Comparison of ENCODE assay signal across 25 cellular contexts in the genomic region with DNA sequence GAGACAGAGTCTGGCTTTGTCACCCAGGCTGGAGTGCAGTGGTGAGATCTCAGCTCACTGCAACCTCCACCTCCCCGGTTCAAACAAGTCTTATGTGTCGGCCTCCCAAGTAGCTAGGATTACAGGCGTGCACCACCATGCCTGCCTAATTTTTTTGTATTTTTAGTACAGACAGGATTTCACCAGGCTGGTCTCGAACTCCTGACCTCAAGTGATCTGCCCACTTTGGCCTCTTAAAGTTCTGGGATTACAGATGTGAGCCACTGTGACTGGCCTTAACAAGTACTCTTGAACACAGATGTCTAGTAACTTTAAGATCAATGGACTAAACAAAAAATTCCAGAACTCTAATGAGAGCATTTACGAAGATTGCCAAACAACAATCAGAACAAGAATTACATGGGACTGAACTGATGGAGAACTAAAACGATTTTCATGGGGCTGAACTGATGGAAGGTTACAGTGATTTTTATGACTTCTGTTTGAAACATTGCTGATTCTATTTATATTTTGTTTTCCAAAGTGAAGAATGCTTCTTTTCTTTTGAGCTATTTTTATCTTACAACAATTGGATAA. TPM values are rescaled to one million over a fixed set of nuclear protein-coding genes. Genes with fewer than 3 reads are reported as not detected.
DNase-seq lines count a peak whose midpoint lies in the region; ATAC-seq, FAIRE-seq and TF ChIP-seq lines count a peak whose summit lies in the region.
"Had no signal": no experiment of that assay in that cellular context is flagged by ENCODE, and none has a peak within 500 bp of the region (broad histone marks: within the 10 kb centered on the region; RNA-seq: fewer than 3 reads in every experiment).

No MANE protein-coding gene starts in this region.

- no peak overlapping the region for H3K9ac ChIP-seq in HUES6 (ENCODE audit: low read length)
- H3K9ac ChIP-seq in mammary epithelial cell (ENCODE audit: insufficient read depth, low read length): no peak overlapping the region

- H2AFZ ChIP-seq in mammary epithelial cell (ENCODE audit: low read depth, low read length): no peak overlapping the region

- TF ChIP-seq CTCF in A549 (IDR thresholded peaks at IDR 0.05) (no peak), mammary epithelial cell (conservative IDR thresholded peaks at IDR 0.05 in 1 of 2, IDR thresholded peaks at IDR 0.05 in 1 of 2; ENCODE audit: extremely low read depth in 1 of 2, insufficient read depth in 1 of 2, low read depth in 1 of 2, low read length in 2 of 2) (no peak), nephron progenitor cell (IDR thresholded peaks at IDR 0.05) (no peak)

- H3K27me3 ChIP-seq in HUES6 (ENCODE audit: control insufficient read depth, insufficient read depth, low read length) (no peaks in the 10 kb centered on the region), mammary epithelial cell (ENCODE audit: insufficient read depth, low read length) (no peaks in the 10 kb centered on the region)
- H3K27me3 ChIP-seq: esophagus muscularis mucosa had no signal

- H3K9me3 ChIP-seq in A549 (peaks cover 6% of the 10 kb centered on the region; the same call in 1 of the 3 replicates), HUES6 (ENCODE audit: control insufficient read depth, insufficient read depth, low read depth, low read length) (peaks cover under 1% of the 10 kb centered on the region; the same call in 1 of the 2 replicates), mammary epithelial cell (replicated peaks; ENCODE audit: insufficient read depth, low read length) (no peaks in the 10 kb centered on the region)
- H3K9me3 ChIP-seq: esophagus muscularis mucosa had no signal

- H3K27ac Mint-ChIP-seq in nephron progenitor cell: peak overlapping the region; percentile 23
- H3K27ac Mint-ChIP-seq: activated CD4-positive, alpha-beta T cell treated with anti-CD3 and anti-CD28 coated beads, Interleukin-2, amount 10 ng/mL, durations not matched to agents 24 days and 14 days; CD4-positive, alpha-beta T cell had no signal

- no peak for TF ChIP-seq EP300 in A549 (IDR thresholded peaks at IDR 0.05)

- 56% methylated on average over 6 of the region's 6 CpGs for WGBS in A549 (ENCODE audit: missing lambda C conversion rate)
- 81% methylated on average over 6 of the region's 6 CpGs for WGBS in mammary epithelial cell (ENCODE audit: low coverage, missing lambda C conversion rate)

- no peak overlapping the region for H3K4me3 Mint-ChIP-seq in nephron progenitor cell
- H3K4me3 Mint-ChIP-seq: activated CD4-positive, alpha-beta T cell treated with anti-CD3 and anti-CD28 coated beads, Interleukin-2, amount 10 ng/mL, durations not matched to agents 24 days and 14 days; CD4-positive, alpha-beta T cell; central memory CD8-positive, alpha-beta T cell; naive B cell had no signal

- no peaks in the 10 kb centered on the region for H3K27me3 Mint-ChIP-seq in nephron progenitor cell (ENCODE audit: low read depth, poor library complexity)
- H3K27me3 Mint-ChIP-seq: CD4-positive, alpha-beta T cell; central memory CD8-positive, alpha-beta T cell; naive B cell had no signal

- peak in 1 of 2 experiments; percentile 39 for DNase-seq in A549 (ENCODE audit: low read depth in 1 of 2, low spot score in 1 of 2)
- DNase-seq in mammary epithelial cell: no peak
- DNase-seq in nephron progenitor cell: no peak
- DNase-seq in left ventricle myocardium superior: no peak
- no peak for DNase-seq in HK-2 (ENCODE audit: unreplicated experiment)
- DNase-seq: activated CD4-positive, alpha-beta T cell treated with anti-CD3 and anti-CD28 coated beads, Interleukin-2, amount 10 ng/mL, durations not matched to agents 24 days and 14 days; activated CD8-positive, alpha-beta memory T cell treated with anti-CD3 and anti-CD28 coated beads, Interleukin-2, amount 50 U/mL, for 4 hours; activated effector memory CD4-positive, alpha-beta T cell treated with anti-CD3 and anti-CD28 coated beads, Interleukin-2, amount 50 U/mL, for 16 hours; amygdala; CD4-positive, alpha-beta T cell; DMS153; effector CD4-positive, alpha-beta T cell; naive B cell; NCI-H187; NCI-H510A; NK-92 treated with Interleukin-12 subunit alpha and Interleukin-12 subunit beta, amount 100 ng/mL, for 24 hours; small intestine; stimulated activated CD4-positive, alpha-beta T cell treated with anti-CD3 and anti-CD28 coated beads, Interleukin-4, amount 100 ng/mL, for 24 hours had no signal

- H4K20me1 ChIP-seq in mammary epithelial cell (ENCODE audit: insufficient read depth, low read length): no peaks in the 10 kb centered on the region

- CTCF ChIA-PET in A549 (lab: Yijun Ruan, JAX) (interaction anchor here (1.0 to 6.1 kb wide), 8 partner anchors 15 to 143 kb away, joined by 3 to 74 read pairs (median 6); a partner anchor contains a TSS), mammary epithelial cell (lab: Charles Lee; ENCODE audit: low non-redundant PET) (interaction anchor here (0.7 kb wide), 1 partner anchor 27 kb away, joined by 22 read pairs; no protein-coding TSS in a partner anchor)

- peaks cover 20% of the 10 kb centered on the region for H3K4me1 Mint-ChIP-seq in nephron progenitor cell
- H3K4me1 Mint-ChIP-seq: naive B cell had no signal

- H3K4me3 ChIP-seq in A549: no peak overlapping the region
- H3K4me3 ChIP-seq in HUES6 (ENCODE audit: low read depth, low read length): no peak overlapping the region
- H3K4me3 ChIP-seq in mammary epithelial cell (replicated peaks in 1 of 3; ENCODE audit: insufficient read depth in 1 of 3, low read depth in 2 of 3, low read length in 3 of 3): no peak overlapping the region
- H3K4me3 ChIP-seq: esophagus muscularis mucosa, GM12878 had no signal

- no peaks in the 10 kb centered on the region for H3K36me3 Mint-ChIP-seq in nephron progenitor cell (ENCODE audit: low read depth)
- H3K36me3 Mint-ChIP-seq: naive B cell had no signal

- H3K79me2 ChIP-seq in mammary epithelial cell (ENCODE audit: insufficient read depth, low read length): no peaks in the 10 kb centered on the region

- FAIRE-seq in A549 (lab: Jason Lieb, UNC): no peak
- FAIRE-seq: GM12878, small intestine had no signal

- dilution Hi-C loops in mammary epithelial cell (cut with HindIII; ENCODE audit: low sequenced_read_pairs): no loop called here

- no peak for TF ChIP-seq POLR2A in A549 (IDR thresholded peaks at IDR 0.05; ENCODE audit: low read length)

- no peak for TF ChIP-seq RAD21 in A549 (conservative IDR thresholded peaks at IDR 0.05 in 1 of 2, IDR thresholded peaks at IDR 0.05 in 1 of 2)

- no TSS peak for BruUV-seq in mammary epithelial cell (replicated peaks; lab: Mats Ljungman, UMichigan)

- peak overlapping the region; percentile 97 for H3K4me2 ChIP-seq in A549
- H3K4me2 ChIP-seq in mammary epithelial cell (ENCODE audit: insufficient read depth, low read depth, low read length): peak overlapping the region; percentile 1

- POLR2A ChIA-PET in A549 (lab: Yijun Ruan, JAX): interaction anchor here (1.2 to 3.3 kb wide), 4 partner anchors 14 to 45 kb away, joined by 4 to 22 read pairs (median 6); a partner anchor contains a TSS

- ATAC-seq in A549 (no peak), GM19023 (IDR thresholded peaks at IDR 0.05; ENCODE audit: unreplicated experiment) (no peak), left ventricle myocardium superior (no peak), GM21390 (IDR thresholded peaks at IDR 0.05; ENCODE audit: unreplicated experiment) (no peak)
- ATAC-seq: GM12878 had no signal

- H3K27ac ChIP-seq in A549: peak overlapping the region; percentile 89 to 99
- peak overlapping the region; percentile 79; the same call in 1 of the 2 replicates for H3K27ac ChIP-seq in HUES6 (ENCODE audit: low read depth, low read length)
- H3K27ac ChIP-seq in mammary epithelial cell (ENCODE audit: insufficient read depth, low read depth, low read length): no peak overlapping the region
- H3K27ac ChIP-seq: esophagus muscularis mucosa, RWPE1 had no signal

- H3K36me3 ChIP-seq in HUES6 (ENCODE audit: control insufficient read depth, insufficient read depth, low read length) (no peaks in the 10 kb centered on the region), mammary epithelial cell (ENCODE audit: insufficient read depth, low read length) (no peaks in the 10 kb centered on the region)
- H3K36me3 ChIP-seq: esophagus muscularis mucosa had no signal

- intact Hi-C loops in mammary epithelial cell (cut with micrococcal nuclease) (no loop called here), left ventricle myocardium superior (cut with micrococcal nuclease) (no loop called here)

- H3K9me3 Mint-ChIP-seq in nephron progenitor cell: no peaks in the 10 kb centered on the region
- H3K9me3 Mint-ChIP-seq: activated CD4-positive, alpha-beta T cell treated with anti-CD3 and anti-CD28 coated beads, Interleukin-2, amount 10 ng/mL, durations not matched to agents 24 days and 14 days; CD4-positive, alpha-beta T cell; central memory CD8-positive, alpha-beta T cell had no signal

- in situ Hi-C loops in mammary epithelial cell (cut with MboI; ENCODE audit: low sequenced_read_pairs in 2 of 2): no loop called here

- H3K4me1 ChIP-seq in A549 (peaks cover 74% of the 10 kb centered on the region), HUES6 (ENCODE audit: control insufficient read depth, insufficient read depth, low read length) (peaks cover 17% of the 10 kb centered on the region), mammary epithelial cell (ENCODE audit: insufficient read depth, low read length) (peaks cover 26% of the 10 kb centered on the region)

TF ChIP-seq in A549, 52 proteins besides CTCF, POLR2A, EP300 and RAD21 (continues in another document):
- TF ChIP-seq EHF (CRISPR knock-in tag; IDR thresholded peaks at IDR 0.05) (no peak), ZC3H11A (IDR thresholded peaks at IDR 0.05) (0 out of 2 replicates have a peak, but pooled peaks have one; percentile 6), EHMT2 (IDR thresholded peaks at IDR 0.05; ENCODE audit: low read depth) (no peak), KDM1A (IDR thresholded peaks at IDR 0.05; ENCODE audit: low read depth) (0 out of 2 replicates have a peak, but pooled peaks have one; percentile 61), ZNF302 (CRISPR knock-in tag; IDR thresholded peaks at IDR 0.05) (no peak), CBX8 (IDR thresholded peaks at IDR 0.05) (no peak), HDAC2 (IDR thresholded peaks at IDR 0.05) (no peak), CHD4 (IDR thresholded peaks at IDR 0.05; ENCODE audit: borderline replicate concordance) (peak; percentile 78; the same call in 1 of the 2 replicates)

RNA-seq across cellular contexts. Expression of a gene that starts 46.5 kb away (rescaled TPM):
- 115 and 119 TPM in 2 replicates for polyA plus RNA-seq in A549 (2011; rRNA removed)
- 48.7 and 50.3 TPM in 2 replicates for polyA plus RNA-seq in A549 (2012; cell fraction: cytosol; rRNA removed)
- polyA plus RNA-seq in A549 (2012; cell fraction: nucleus; rRNA removed): 37.9 and 52.9 TPM in 2 replicates
- 34.1 to 36.9 TPM (median 35.9 TPM) in 3 replicates for polyA plus RNA-seq in A549 (2017; fragmentation: RNase III; extraction: RNeasy Plus Mini Kit Qiagen cat#74134 plus additional on column Dnase treatment)
- 59.3 and 67.7 TPM in 2 replicates for polyA minus RNA-seq in A549 (2011; rRNA and poly(A)+ RNA removed)
- total RNA-seq in mammary epithelial cell: 10 to 100 TPM; 12.0 to 25.1 TPM
- polyA plus RNA-seq in mammary epithelial cell: 13.0 TPM
- polyA minus RNA-seq in mammary epithelial cell: 2.9 TPM
- 7.7 TPM for total RNA-seq in left ventricle myocardium superior
